In the genomic region with DNA sequence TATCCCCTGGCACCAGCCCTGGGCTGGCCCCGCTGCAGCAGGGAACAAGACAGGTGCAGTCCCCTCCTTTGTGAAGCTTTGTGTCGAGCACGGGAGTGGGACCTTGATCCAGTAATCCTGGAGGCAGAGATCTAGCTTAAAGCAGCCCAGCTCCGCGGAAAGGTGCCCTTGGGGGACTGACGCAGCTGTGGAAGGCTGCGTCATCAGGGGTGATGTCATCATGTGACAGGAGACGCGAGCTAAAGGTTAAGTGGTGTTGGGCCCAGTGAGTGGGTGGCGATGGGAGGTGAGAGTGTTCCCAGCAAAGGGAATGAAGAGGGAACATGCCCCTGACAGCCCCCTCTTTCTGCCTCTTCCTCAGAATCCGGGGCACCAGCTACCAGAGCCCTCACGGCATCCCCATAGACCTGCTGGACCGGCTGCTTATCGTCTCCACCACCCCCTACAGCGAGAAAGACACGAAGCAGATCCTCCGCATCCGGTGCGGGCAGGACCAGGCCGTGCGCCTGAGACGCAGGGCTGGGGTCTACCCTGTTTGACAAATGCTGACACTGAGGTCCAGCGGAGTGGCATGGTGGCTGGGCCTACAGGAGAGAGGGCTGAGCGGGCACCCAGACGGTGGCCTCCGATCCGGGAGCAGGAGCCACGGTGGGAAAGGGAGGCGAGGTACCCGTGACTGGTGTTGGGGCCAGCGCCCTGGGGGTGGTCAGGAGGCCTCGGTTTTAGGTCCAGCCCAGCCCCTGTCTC, we compare ENCODE assay signal across 1 cellular context.
TF ChIP-seq lines count a peak whose summit lies in the region.

No MANE protein-coding gene starts in this region.

TF ChIP-seq in HepG2, 621 proteins besides CTCF, POLR2A, EP300 and RAD21:
- TF ChIP-seq ATF7 (IDR thresholded peaks at IDR 0.05) (peak; percentile 62; the same call in 1 of the 2 replicates), ATF7 (CRISPR knock-in tag; IDR thresholded peaks at IDR 0.05) (no peak), CREB1 (IDR thresholded peaks at IDR 0.05) (peak; percentile 50; the same call in 1 of the 2 replicates), CREB1 (CRISPR knock-in tag; IDR thresholded peaks at IDR 0.05) (no peak), ZNF616 (CRISPR knock-in tag; IDR thresholded peaks at IDR 0.05; ENCODE audit: low read depth) (no peak), ZNF788 (CRISPR knock-in tag; IDR thresholded peaks at IDR 0.05; ENCODE audit: borderline replicate concordance) (no peak), JARID2 (CRISPR knock-in tag; IDR thresholded peaks at IDR 0.05; ENCODE audit: insufficient replicate concordance) (no peak), MED1 (CRISPR knock-in tag; IDR thresholded peaks at IDR 0.05) (no peak), POLR2G (IDR thresholded peaks at IDR 0.05; ENCODE audit: low read depth, low read length) (0 out of 2 replicates have a peak, but pooled peaks have one; percentile 14), ASH2L (IDR thresholded peaks at IDR 0.05; ENCODE audit: insufficient read length, low read depth, low read length) (no peak), ZNF234 (CRISPR knock-in tag; conservative IDR thresholded peaks at IDR 0.05) (no peak), ZNF33B (CRISPR knock-in tag; IDR thresholded peaks at IDR 0.05) (no peak), ZNF460 (CRISPR knock-in tag; IDR thresholded peaks at IDR 0.05; ENCODE audit: borderline replicate concordance) (no peak), DMAP1 (CRISPR knock-in tag; IDR thresholded peaks at IDR 0.05) (no peak), AGO2 (optimal IDR thresholded peaks at IDR 0.05; ENCODE audit: low read depth, low read length) (peak; percentile 53), SIX4 (CRISPR knock-in tag; IDR thresholded peaks at IDR 0.05) (no peak)
- TF ChIP-seq, protein P1, sequence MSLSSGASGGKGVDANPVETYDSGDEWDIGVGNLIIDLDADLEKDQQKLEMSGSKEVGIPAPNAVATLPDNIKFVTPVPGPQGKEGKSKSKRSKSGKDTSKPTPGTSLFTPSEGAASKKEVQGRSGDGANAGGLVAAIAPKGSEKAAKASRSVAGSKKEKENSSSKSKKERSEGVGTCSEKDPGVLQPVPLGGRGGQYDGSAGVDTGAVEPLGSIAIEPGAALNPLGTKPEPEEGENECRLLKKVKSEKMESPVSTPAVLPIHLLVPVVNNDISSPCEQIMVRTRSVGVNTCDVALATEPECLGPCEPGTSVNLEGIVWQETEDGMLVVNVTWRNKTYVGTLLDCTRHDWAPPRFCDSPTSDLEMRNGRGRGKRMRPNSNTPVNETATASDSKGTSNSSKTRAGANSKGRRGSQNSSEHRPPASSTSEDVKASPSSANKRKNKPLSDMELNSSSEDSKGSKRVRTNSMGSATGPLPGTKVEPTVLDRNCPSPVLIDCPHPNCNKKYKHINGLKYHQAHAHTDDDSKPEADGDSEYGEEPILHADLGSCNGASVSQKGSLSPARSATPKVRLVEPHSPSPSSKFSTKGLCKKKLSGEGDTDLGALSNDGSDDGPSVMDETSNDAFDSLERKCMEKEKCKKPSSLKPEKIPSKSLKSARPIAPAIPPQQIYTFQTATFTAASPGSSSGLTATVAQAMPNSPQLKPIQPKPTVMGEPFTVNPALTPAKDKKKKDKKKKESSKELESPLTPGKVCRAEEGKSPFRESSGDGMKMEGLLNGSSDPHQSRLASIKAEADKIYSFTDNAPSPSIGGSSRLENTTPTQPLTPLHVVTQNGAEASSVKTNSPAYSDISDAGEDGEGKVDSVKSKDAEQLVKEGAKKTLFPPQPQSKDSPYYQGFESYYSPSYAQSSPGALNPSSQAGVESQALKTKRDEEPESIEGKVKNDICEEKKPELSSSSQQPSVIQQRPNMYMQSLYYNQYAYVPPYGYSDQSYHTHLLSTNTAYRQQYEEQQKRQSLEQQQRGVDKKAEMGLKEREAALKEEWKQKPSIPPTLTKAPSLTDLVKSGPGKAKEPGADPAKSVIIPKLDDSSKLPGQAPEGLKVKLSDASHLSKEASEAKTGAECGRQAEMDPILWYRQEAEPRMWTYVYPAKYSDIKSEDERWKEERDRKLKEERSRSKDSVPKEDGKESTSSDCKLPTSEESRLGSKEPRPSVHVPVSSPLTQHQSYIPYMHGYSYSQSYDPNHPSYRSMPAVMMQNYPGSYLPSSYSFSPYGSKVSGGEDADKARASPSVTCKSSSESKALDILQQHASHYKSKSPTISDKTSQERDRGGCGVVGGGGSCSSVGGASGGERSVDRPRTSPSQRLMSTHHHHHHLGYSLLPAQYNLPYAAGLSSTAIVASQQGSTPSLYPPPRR (CRISPR knock-in tag; IDR thresholded peaks at IDR 0.05; ENCODE audit: borderline replicate concordance) = no peak
